1 cellular context compared by ENCODE assay signal in genomic region chr5:181207214-181207959, GRCh38.
A peak's percentile ranks its signal among the peaks of the same experiment; 100 is the strongest.
TF ChIP-seq lines count a peak whose summit lies in the region.

No MANE protein-coding gene starts in this region.

TF ChIP-seq in K562, 482 proteins besides CTCF, POLR2A, EP300 and RAD21 (continues in another document):
- TF ChIP-seq MYNN (IDR thresholded peaks at IDR 0.05) (no peak), MYNN (CRISPR knock-in tag; IDR thresholded peaks at IDR 0.05) (no peak), FOXJ2 (tag; IDR thresholded peaks at IDR 0.05) (no peak), ZNF280A (IDR thresholded peaks at IDR 0.05; ENCODE audit: low read depth, partially characterized antibody) (no peak), ZBTB2 (IDR thresholded peaks at IDR 0.05) (no peak), ZC3H4 (CRISPR knock-in tag; IDR thresholded peaks at IDR 0.05; ENCODE audit: borderline replicate concordance) (no peak; the same call in 1 of the 2 replicates), RNF219 (CRISPR knock-in tag; IDR thresholded peaks at IDR 0.05) (no peak), EZH2 (IDR thresholded peaks at IDR 0.05; ENCODE audit: borderline replicate concordance, low read depth, low read length) (no peak), EWSR1 (IDR thresholded peaks at IDR 0.05; ENCODE audit: borderline replicate concordance, low read depth, partially characterized antibody) (no peak), VEZF1 (CRISPR knock-in tag; IDR thresholded peaks at IDR 0.05) (peak; percentile 36), BCOR (IDR thresholded peaks at IDR 0.05) (peak; percentile 34), CLOCK (CRISPR knock-in tag; IDR thresholded peaks at IDR 0.05; ENCODE audit: borderline replicate concordance) (no peak), ZFX (CRISPR knock-in tag; IDR thresholded peaks at IDR 0.05) (peak; percentile 88), YY1 (IDR thresholded peaks at IDR 0.05; ENCODE audit: borderline replicate concordance in 1 of 3, control insufficient read depth in 1 of 3, extremely low read depth in 1 of 3, insufficient read depth in 3 of 3, insufficient read length in 1 of 3, insufficient replicate concordance in 2 of 3, low read depth in 1 of 3, low read length in 2 of 3) (peak in 1 of 3 experiments; percentile 42), GABPB1 (CRISPR knock-in tag; IDR thresholded peaks at IDR 0.05) (0 out of 2 replicates have a peak, but pooled peaks have one; percentile 2), SAFB2 (IDR thresholded peaks at IDR 0.05; ENCODE audit: borderline replicate concordance, low read depth, low read length, severe bottlenecking) (no peak), KDM1A (IDR thresholded peaks at IDR 0.05) (peak; percentile 11 to 17; a peak in 1 of 4 replicates), GTF3C2 (IDR thresholded peaks at IDR 0.05; ENCODE audit: borderline replicate concordance, extremely low read depth, insufficient read length) (peak; percentile 93), ZNF407 (IDR thresholded peaks at IDR 0.05; ENCODE audit: low read depth) (peak; percentile 72), ZNF655 (CRISPR knock-in tag; IDR thresholded peaks at IDR 0.05) (no peak), TBL1XR1 (IDR thresholded peaks at IDR 0.05; ENCODE audit: low read length in 2 of 2) (peak in 1 of 2 experiments; percentile 91; a peak in 1 of 4 replicates), ZNF280B (CRISPR knock-in tag; IDR thresholded peaks at IDR 0.05) (no peak), HEY1 (CRISPR knock-in tag; IDR thresholded peaks at IDR 0.05; ENCODE audit: borderline replicate concordance) (no peak), IRF2 (CRISPR knock-in tag; IDR thresholded peaks at IDR 0.05) (no peak), SP2 (IDR thresholded peaks at IDR 0.05; ENCODE audit: extremely low read depth, low read depth, low read length, poor library complexity, severe bottlenecking) (no peak), RFX1 (IDR thresholded peaks at IDR 0.05) (no peak), TSC22D4 (tag; IDR thresholded peaks at IDR 0.05) (no peak), CEBPB (tag; IDR thresholded peaks at IDR 0.05) (peak; percentile 71; the same call in 1 of the 2 replicates), HIVEP1 (CRISPR knock-in tag; IDR thresholded peaks at IDR 0.05) (no peak), ZNF696 (CRISPR knock-in tag; conservative IDR thresholded peaks at IDR 0.05) (no peak), ZNF174 (CRISPR knock-in tag; IDR thresholded peaks at IDR 0.05) (0 out of 2 replicates have a peak, but pooled peaks have one; percentile 25), POLR3G (IDR thresholded peaks at IDR 0.05; ENCODE audit: extremely low read depth, insufficient read length, insufficient replicate concordance) (peak; percentile 71)
